In the genomic region with DNA sequence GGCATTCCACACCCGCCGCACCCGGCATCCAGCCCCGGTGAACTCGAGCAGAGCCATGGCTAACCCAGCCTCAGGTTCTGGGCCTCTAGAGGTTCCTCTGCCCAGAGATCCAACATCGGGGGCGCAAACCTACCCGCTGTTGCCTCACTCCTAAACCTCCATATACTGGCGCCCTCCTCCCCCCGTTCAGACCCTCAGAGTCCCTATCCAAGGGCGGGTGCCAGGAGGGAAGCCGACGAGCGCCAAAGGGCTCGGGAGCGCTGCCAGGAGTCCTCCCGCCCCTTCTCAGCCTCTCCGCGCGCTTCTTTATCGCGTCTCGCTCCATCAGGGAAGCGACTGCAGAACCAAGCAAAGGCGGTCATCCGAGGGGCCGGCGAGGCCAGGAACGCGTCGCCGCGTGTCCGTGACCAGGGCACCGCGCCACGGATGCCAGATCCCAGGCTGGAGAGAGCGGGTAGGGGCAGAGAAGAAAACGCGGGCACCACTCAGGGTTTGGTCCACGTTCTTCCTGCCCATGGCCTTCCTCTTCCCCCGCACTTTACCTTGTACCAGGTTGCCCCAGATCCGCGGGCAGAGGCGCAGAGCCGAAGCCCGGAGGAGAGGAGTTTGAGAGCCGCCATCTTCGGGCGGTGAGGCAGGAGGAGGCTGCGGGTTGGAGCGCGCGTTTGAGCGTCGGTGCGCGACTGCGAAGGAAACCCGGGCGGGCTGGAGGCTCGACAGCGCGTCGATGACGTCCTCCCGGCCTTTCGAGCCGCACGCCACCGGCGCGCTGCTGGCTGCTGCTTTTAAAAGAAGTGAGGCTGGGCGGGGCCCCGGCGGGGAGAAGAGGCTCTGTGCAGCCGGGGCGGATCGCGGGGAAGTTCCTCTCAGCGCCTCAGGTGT, we compare ENCODE assay signal across 8 cellular contexts. TPM values are rescaled to one million over a fixed set of nuclear protein-coding genes. Genes with fewer than 3 reads are reported as not detected.
DNase-seq lines count a peak whose midpoint lies in the region; ATAC-seq and TF ChIP-seq lines count a peak whose summit lies in the region.

A gene (minus strand): TSS at position 687 of the 882 bp plus-strand sequence. CDS start 67 bp downstream, at position 620.

- WGBS in liver, result 3% methylated on average over 81 of the region's 81 CpGs

- TF ChIP-seq RAD21 in liver (IDR thresholded peaks at IDR 0.05), result no peak

- H3K4me1 ChIP-seq in liver (ENCODE audit: control insufficient read depth in 4 of 4, insufficient read depth in 4 of 4, low read length in 3 of 4), result peaks cover 2 to 18% (median 13%) of the 10 kb centered on the region in 4 donors

- POLR2A ChIA-PET in BJ (lab: Charles Lee), result no interaction called here

- peak within 1 kb of the TSS; percentile 19 to 26 for H3K27ac ChIP-seq in liver (ENCODE audit: low read depth in 1 of 2, low read length in 2 of 2)

- H3K4me3 ChIP-seq in BJ (ENCODE audit: low read depth, low read length) (peak within 1 kb of the TSS; percentile 50), liver (ENCODE audit: low read depth in 1 of 3, low read length in 3 of 3) (peak within 1 kb of the TSS; percentile 53 to 71 (median 69))

- DNase-seq in BJ (ENCODE audit: low read depth), result no peak
- peak; percentile 55 for DNase-seq in GM19240 (ENCODE audit: insufficient read length, low spot score)
- DNase-seq in NCI-H524 (lab: John Stamatoyannopoulos, UW), result peak; percentile 84 to 87
- peak; percentile 95 for DNase-seq in activated CD4-positive, alpha-beta T cell treated with anti-CD3 and anti-CD28 coated beads, Interleukin-2, amount 50 U/mL, for 1 hour
- DNase-seq in dermis microvascular lymphatic vessel endothelial cell (ENCODE audit: low read depth in 2 of 2), result peak; percentile 51 to 89
- peak; percentile 94 for DNase-seq in stimulated activated CD4-positive, alpha-beta T cell treated with anti-CD3 and anti-CD28 coated beads, Interleukin-4, amount 100 ng/mL, for 24 hours

- peak; percentile 96 for ATAC-seq in HG03457 (IDR thresholded peaks at IDR 0.05; ENCODE audit: unreplicated experiment)

- H3K36me3 ChIP-seq in BJ (ENCODE audit: control insufficient read depth, insufficient read depth, low read length) (no peaks in the 10 kb centered on the region), liver (ENCODE audit: control insufficient read depth in 4 of 4, insufficient read depth in 3 of 4, low read depth in 1 of 4, low read length in 3 of 4) (no peaks in the 10 kb centered on the region)

- TF ChIP-seq CTCF in BJ (IDR thresholded peaks at IDR 0.05; ENCODE audit: insufficient read depth, low read depth, low read length), result no peak
- TF ChIP-seq CTCF in liver (IDR thresholded peaks at IDR 0.05; ENCODE audit: low read depth, low read length, missing input control), result no peak

- peak within 1 kb of the TSS in 1 of 2 donors; percentile 42 for H3K9ac ChIP-seq in liver (ENCODE audit: low read depth in 1 of 2, low read length in 2 of 2)

- CTCF ChIA-PET in BJ (lab: Yijun Ruan, JAX), result interaction anchor here (1.0 to 1.4 kb wide), 3 partner anchors 14 to 188 kb away, joined by 3 to 5 read pairs (median 3); no protein-coding TSS in a partner anchor

- H3K9me3 ChIP-seq in liver (ENCODE audit: control insufficient read depth in 4 of 4, low read length in 3 of 4), result no peaks in the 10 kb centered on the region

- H3K27me3 ChIP-seq in BJ (ENCODE audit: control insufficient read depth, insufficient read depth, low read length) (no peaks in the 10 kb centered on the region), liver (ENCODE audit: control insufficient read depth in 4 of 4, insufficient read depth in 4 of 4, low read length in 3 of 4) (no peaks in the 10 kb centered on the region)

TF ChIP-seq in liver, 16 proteins besides CTCF, POLR2A, EP300 and RAD21:
- TF ChIP-seq GABPA (IDR thresholded peaks at IDR 0.05 in 1 of 2, conservative IDR thresholded peaks at IDR 0.05 in 1 of 2), result no peak
- peak; percentile 50 for TF ChIP-seq YY1 (IDR thresholded peaks at IDR 0.05)
- TF ChIP-seq TAF1 (conservative IDR thresholded peaks at IDR 0.05), result no peak
- no peak for TF ChIP-seq HNF4A (conservative IDR thresholded peaks at IDR 0.05)
- TF ChIP-seq HNF4G (IDR thresholded peaks at IDR 0.05), result no peak

RNA-seq across cellular contexts. Expression of the gene that starts here (rescaled TPM):
- polyA plus RNA-seq in BJ (2011; rRNA removed), result 12.0 and 23.4 TPM in 2 replicates
- polyA minus RNA-seq in BJ (2011; rRNA and poly(A)+ RNA removed), result 7.5 and 9.2 TPM in 2 replicates
- 23.4 and 30.2 TPM in 2 replicates for total RNA-seq in dermis microvascular lymphatic vessel endothelial cell
- 10 to 100 TPM in 1 of 2 donors, 1 to 10 TPM in 1; 1.3 to 10.7 TPM for total RNA-seq in liver
- under 1 TPM; 0.72 to 0.78 TPM for polyA plus RNA-seq in liver
